9 cellular contexts compared by ENCODE assay signal in genomic region chr3:116863842-116864626, GRCh38.
DNase-seq lines count a peak whose midpoint lies in the region; ATAC-seq and TF ChIP-seq lines count a peak whose summit lies in the region.
"Had no signal": no experiment of that assay in that cellular context is flagged by ENCODE, and none has a peak within 500 bp of the region (broad histone marks: within the 10 kb centered on the region; RNA-seq: fewer than 3 reads in every experiment).

No MANE protein-coding gene starts in this region.

- H3K27me3 ChIP-seq in heart left ventricle (peaks cover 0 to 31% (median 0%) of the 10 kb centered on the region in 9 donors), RWPE2 (ENCODE audit: insufficient read depth, poor library complexity, severe bottlenecking) (no peaks in the 10 kb centered on the region), gastroesophageal sphincter (no peaks in the 10 kb centered on the region), prostate gland (replicated peaks; ENCODE audit: insufficient read depth) (no peaks in the 10 kb centered on the region)

- intact Hi-C loops in heart left ventricle (cut with DNase I) (loop anchor here in 1 of 10 donors (10.0 kb wide), 1 partner anchor 851 kb away; no protein-coding TSS in a partner anchor), left cardiac atrium (cut with DNase I) (no loop called here), prostate gland (cut with DNase I) (loop anchor here (10.0 kb wide), 3 partner anchors 661 to 1131 kb away; no protein-coding TSS in a partner anchor), natural killer cell (cut with micrococcal nuclease) (no loop called here)

- H3K36me3 ChIP-seq in heart left ventricle (no peaks in the 10 kb centered on the region), RWPE2 (ENCODE audit: low read depth) (no peaks in the 10 kb centered on the region), gastroesophageal sphincter (no peaks in the 10 kb centered on the region), prostate gland (no peaks in the 10 kb centered on the region)

- no peaks in the 10 kb centered on the region for H3K27me3 Mint-ChIP-seq in natural killer cell (ENCODE audit: low read depth in 2 of 2)
- H3K27me3 Mint-ChIP-seq: central memory CD8-positive, alpha-beta T cell had no signal

- WGBS in heart left ventricle, 4 donors: 5 to 9% (median 6%) methylated on average over 17 of the region's 17 CpGs
- 8 to 27% methylated on average over 4 to 17 of the region's 17 CpGs for WGBS in gastroesophageal sphincter (ENCODE audit: low coverage in 1 of 2), 2 donors
- WGBS in prostate gland: 7% methylated on average over 17 of the region's 17 CpGs

- no peak overlapping the region for H3K4me3 Mint-ChIP-seq in natural killer cell
- H3K4me3 Mint-ChIP-seq: central memory CD8-positive, alpha-beta T cell had no signal

- H3K27ac ChIP-seq in heart left ventricle: no peak overlapping the region
- H3K27ac ChIP-seq in RWPE2 (ENCODE audit: poor library complexity, severe bottlenecking): no peak overlapping the region
- no peak overlapping the region for H3K27ac ChIP-seq in gastroesophageal sphincter
- no peak overlapping the region for H3K27ac ChIP-seq in prostate gland

- H3K9me3 ChIP-seq in heart left ventricle: no peaks in the 10 kb centered on the region
- no peaks in the 10 kb centered on the region for H3K9me3 ChIP-seq in RWPE2 (ENCODE audit: severe bottlenecking)
- H3K9me3 ChIP-seq in gastroesophageal sphincter: no peaks in the 10 kb centered on the region
- no peaks in the 10 kb centered on the region for H3K9me3 ChIP-seq in prostate gland

- peak in 9 of 12 donors; percentile 18 to 44 (median 30) for TF ChIP-seq CTCF in heart left ventricle (IDR thresholded peaks at IDR 0.05)
- TF ChIP-seq CTCF in RWPE2 (IDR thresholded peaks at IDR 0.05; ENCODE audit: poor library complexity, severe bottlenecking): peak; percentile 77
- TF ChIP-seq CTCF in gastroesophageal sphincter (IDR thresholded peaks at IDR 0.05): peak; percentile 24 to 60 (median 54)
- peak in 3 of 4 experiments; percentile 13 to 31 (median 25) for TF ChIP-seq CTCF in prostate gland (IDR thresholded peaks at IDR 0.05)
- TF ChIP-seq CTCF in natural killer cell (IDR thresholded peaks at IDR 0.05): no peak

- H3K36me3 Mint-ChIP-seq in natural killer cell: no peaks in the 10 kb centered on the region

- no peaks in the 10 kb centered on the region for H3K4me1 ChIP-seq in heart left ventricle
- no peaks in the 10 kb centered on the region for H3K4me1 ChIP-seq in RWPE2 (ENCODE audit: insufficient read depth, poor library complexity, severe bottlenecking)
- peaks cover 0 to 9% (median 0%) of the 10 kb centered on the region in 3 donors for H3K4me1 ChIP-seq in gastroesophageal sphincter
- no peaks in the 10 kb centered on the region for H3K4me1 ChIP-seq in prostate gland (replicated peaks)

- H3K9me3 Mint-ChIP-seq in natural killer cell: peaks cover 0 to 3% of the 10 kb centered on the region in 2 donors
- H3K9me3 Mint-ChIP-seq: central memory CD8-positive, alpha-beta T cell had no signal

- H3K27ac Mint-ChIP-seq in natural killer cell: no peak overlapping the region

- DNase-seq in heart left ventricle: no peak
- DNase-seq in left cardiac atrium: no peak
- peak; percentile 42 for DNase-seq in LHCN-M2 (ENCODE audit: low read depth)
- DNase-seq in RWPE2 (ENCODE audit: low spot score): no peak
- DNase-seq in prostate gland (ENCODE audit: low spot score): no peak
- DNase-seq in activated naive CD4-positive, alpha-beta T cell treated with Interleukin-2 at 50 U/mL for 16 hours: no peak
- DNase-seq in natural killer cell: no peak

- no peak for TF ChIP-seq POLR2A in heart left ventricle (IDR thresholded peaks at IDR 0.05)
- no peak for TF ChIP-seq POLR2A in gastroesophageal sphincter (IDR thresholded peaks at IDR 0.05)
- no peak for TF ChIP-seq POLR2A in prostate gland (IDR thresholded peaks at IDR 0.05)

- H3K4me1 Mint-ChIP-seq in natural killer cell: no peaks in the 10 kb centered on the region
- H3K4me1 Mint-ChIP-seq: central memory CD8-positive, alpha-beta T cell had no signal

- TF ChIP-seq EP300 in gastroesophageal sphincter (IDR thresholded peaks at IDR 0.05): no peak

- peak overlapping the region in 1 of 12 donors; percentile 23 for H3K4me3 ChIP-seq in heart left ventricle
- no peak overlapping the region for H3K4me3 ChIP-seq in RWPE2 (ENCODE audit: severe bottlenecking)
- H3K4me3 ChIP-seq in gastroesophageal sphincter: peak overlapping the region; percentile 31 to 36
- peak overlapping the region in 1 of 2 donors; percentile 2 for H3K4me3 ChIP-seq in prostate gland

- no peak for ATAC-seq in heart left ventricle
- ATAC-seq in left cardiac atrium: no peak
- peak; percentile 76 for ATAC-seq in RWPE2 (ENCODE audit: low read depth)
- peak; percentile 34 for ATAC-seq in gastroesophageal sphincter
- no peak for ATAC-seq in natural killer cell

Comparison
In these comparisons a context has a peak if more than half of its experiments do, and no peak if none do; other contexts are left out.
1. ATAC-seq: peak in RWPE2 (single experiment) and gastroesophageal sphincter (single experiment); none in heart left ventricle (0 of 4), left cardiac atrium (0 of 2) and natural killer cell (0 of 3).